1 cellular context compared by ENCODE assay signal in genomic region chr16:30703071-30703470, GRCh38. TPM values are rescaled to one million over a fixed set of nuclear protein-coding genes. Genes with fewer than 3 reads are reported as not detected.
"Had no signal": no experiment of that assay in that cellular context is flagged by ENCODE, and none has a peak within 500 bp of the region (broad histone marks: within the 10 kb centered on the region; RNA-seq: fewer than 3 reads in every experiment).

No MANE protein-coding gene starts in this region.

RNA-seq across cellular contexts. Expression of gene CFAP119, which starts 58.8 kb away (rescaled TPM):
- total RNA-seq: ascending aorta had no signal
